In the genomic region with DNA sequence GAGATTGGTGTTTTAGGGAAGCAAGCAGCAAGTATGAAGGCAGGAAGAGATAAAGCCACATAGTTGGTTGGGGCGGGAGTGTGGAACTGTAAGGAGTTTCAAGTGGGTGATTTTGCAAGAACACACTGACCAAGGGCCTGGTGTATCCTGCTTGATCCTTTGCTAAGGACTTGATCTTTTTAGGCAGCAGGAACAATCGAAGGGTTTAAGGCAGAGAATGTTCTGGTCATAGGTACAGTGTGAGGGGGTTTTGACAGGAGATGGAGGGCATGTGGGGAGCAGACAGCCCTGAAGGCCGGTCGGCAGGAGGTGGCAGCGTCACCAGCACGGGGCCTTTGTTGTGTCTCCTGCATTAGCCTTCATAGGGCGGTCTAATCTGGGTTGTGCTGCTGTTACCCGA, we compare ENCODE assay signal across 9 cellular contexts. TPM values are rescaled to one million over a fixed set of nuclear protein-coding genes. Genes with fewer than 3 reads are reported as not detected.
DNase-seq lines count a peak whose midpoint lies in the region; ATAC-seq, FAIRE-seq and TF ChIP-seq lines count a peak whose summit lies in the region.
"Had no signal": no experiment of that assay in that cellular context is flagged by ENCODE, and none has a peak within 500 bp of the region (broad histone marks: within the 10 kb centered on the region; RNA-seq: fewer than 3 reads in every experiment).

No MANE protein-coding gene starts in this region.

- no peak overlapping the region for H2AFZ ChIP-seq in astrocyte (ENCODE audit: low read depth, low read length)

- CTCF ChIA-PET in activated CD4-positive, alpha-beta memory T cell treated with anti-CD3 and anti-CD28 coated beads for 36 hours (lab: Charles Lee): no interaction called here
- CTCF ChIA-PET in activated CD4-positive, alpha-beta memory T cell treated with anti-CD3 and anti-CD28 coated beads, Interleukin-2, amount 10 ng/mL, durations not matched to agents 7 days and 5 days (lab: Charles Lee): no interaction called here

- no peak for DNase-seq in activated CD4-positive, alpha-beta memory T cell treated with anti-CD3 and anti-CD28 coated beads for 36 hours
- no peak for DNase-seq in activated CD4-positive, alpha-beta memory T cell treated with anti-CD3 and anti-CD28 coated beads, Interleukin-2, amount 10 ng/mL, durations not matched to agents 7 days and 5 days
- DNase-seq in astrocyte (ENCODE audit: low read depth): peak; percentile 33
- peak in 1 of 2 donors; percentile 48 for DNase-seq in left lung
- DNase-seq in type B pancreatic cell (ENCODE audit: extremely low spot score, unreplicated experiment): no peak
- no peak for DNase-seq in breast epithelium (ENCODE audit: low spot score in 2 of 2)
- no peak for DNase-seq in stimulated activated naive CD4-positive, alpha-beta T cell treated with Interleukin-2 at 50 U/mL for 16 hours (lab: John Stamatoyannopoulos, UW)
- no peak for DNase-seq in DMS 273 (lab: John Stamatoyannopoulos, UW; ENCODE audit: unreplicated experiment)
- DNase-seq: stimulated activated CD4-positive, alpha-beta T cell treated with anti-CD3 and anti-CD28 coated beads, Interleukin-12 subunit alpha, Interleukin-12 subunit beta, amount 100 ng/mL, for 4 hours had no signal

- H3K4me1 Mint-ChIP-seq in activated CD4-positive, alpha-beta memory T cell treated with anti-CD3 and anti-CD28 coated beads for 36 hours (ENCODE audit: low read depth): peaks cover 55% of the 10 kb centered on the region
- H3K4me1 Mint-ChIP-seq in activated CD4-positive, alpha-beta memory T cell treated with anti-CD3 and anti-CD28 coated beads, Interleukin-2, amount 10 ng/mL, durations not matched to agents 7 days and 5 days: peaks cover 20% of the 10 kb centered on the region
- H3K4me1 Mint-ChIP-seq in astrocyte (ENCODE audit: low read depth, unreplicated experiment) (peaks cover 33% of the 10 kb centered on the region), type B pancreatic cell (ENCODE audit: unreplicated experiment) (peaks cover 63% of the 10 kb centered on the region)

- H3K27me3 ChIP-seq in astrocyte (ENCODE audit: insufficient read depth, low read length) (no peaks in the 10 kb centered on the region), left lung (no peaks in the 10 kb centered on the region), breast epithelium (no peaks in the 10 kb centered on the region)

- H3K79me2 ChIP-seq in astrocyte (ENCODE audit: insufficient read depth, low read length): peaks cover 98% of the 10 kb centered on the region

- no peaks in the 10 kb centered on the region for H3K9me3 Mint-ChIP-seq in activated CD4-positive, alpha-beta memory T cell treated with anti-CD3 and anti-CD28 coated beads for 36 hours
- H3K9me3 Mint-ChIP-seq in activated CD4-positive, alpha-beta memory T cell treated with anti-CD3 and anti-CD28 coated beads, Interleukin-2, amount 10 ng/mL, durations not matched to agents 7 days and 5 days: no peaks in the 10 kb centered on the region
- H3K9me3 Mint-ChIP-seq in astrocyte (ENCODE audit: unreplicated experiment) (no peaks in the 10 kb centered on the region), type B pancreatic cell (no peaks in the 10 kb centered on the region)

- H3K27ac Mint-ChIP-seq in activated CD4-positive, alpha-beta memory T cell treated with anti-CD3 and anti-CD28 coated beads for 36 hours: peak overlapping the region; percentile 39
- no peak overlapping the region for H3K27ac Mint-ChIP-seq in activated CD4-positive, alpha-beta memory T cell treated with anti-CD3 and anti-CD28 coated beads, Interleukin-2, amount 10 ng/mL, durations not matched to agents 7 days and 5 days
- H3K27ac Mint-ChIP-seq in astrocyte (ENCODE audit: unreplicated experiment) (no peak overlapping the region), type B pancreatic cell (peak overlapping the region; percentile 66)

- no peak overlapping the region for H3K4me3 ChIP-seq in astrocyte (ENCODE audit: insufficient read depth, low read depth, low read length)
- H3K4me3 ChIP-seq in left lung: no peak overlapping the region
- no peak overlapping the region for H3K4me3 ChIP-seq in breast epithelium

- no peak overlapping the region for H3K4me2 ChIP-seq in astrocyte (ENCODE audit: low read length)

- POLR2A ChIA-PET in activated CD4-positive, alpha-beta memory T cell treated with anti-CD3 and anti-CD28 coated beads for 36 hours (lab: Charles Lee): no interaction called here
- POLR2A ChIA-PET in activated CD4-positive, alpha-beta memory T cell treated with anti-CD3 and anti-CD28 coated beads, Interleukin-2, amount 10 ng/mL, durations not matched to agents 7 days and 5 days (lab: Charles Lee): no interaction called here

- H3K4me1 ChIP-seq in astrocyte (ENCODE audit: insufficient read depth, low read length) (no peaks in the 10 kb centered on the region), left lung (peaks cover 26 to 72% of the 10 kb centered on the region in 2 donors), breast epithelium (peaks cover 5 to 7% of the 10 kb centered on the region in 2 donors)

- no peak overlapping the region for H3K27ac ChIP-seq in astrocyte (ENCODE audit: low read depth, low read length)
- H3K27ac ChIP-seq in left lung: peak overlapping the region; percentile 71
- no peak overlapping the region for H3K27ac ChIP-seq in breast epithelium

- peak; percentile 90 for ATAC-seq in left lung

- TF ChIP-seq CTCF in astrocyte (IDR thresholded peaks at IDR 0.05; ENCODE audit: insufficient read depth, low read depth, low read length) (no peak), left lung (IDR thresholded peaks at IDR 0.05) (no peak), type B pancreatic cell (conservative IDR thresholded peaks at IDR 0.05) (no peak), breast epithelium (IDR thresholded peaks at IDR 0.05) (no peak)

- no peak overlapping the region for H3K9ac ChIP-seq in astrocyte (ENCODE audit: low read length)

- peaks cover 95% of the 10 kb centered on the region for H4K20me1 ChIP-seq in astrocyte (ENCODE audit: insufficient read depth, low read length)

- no peak overlapping the region for H3K4me3 Mint-ChIP-seq in activated CD4-positive, alpha-beta memory T cell treated with anti-CD3 and anti-CD28 coated beads for 36 hours
- H3K4me3 Mint-ChIP-seq in activated CD4-positive, alpha-beta memory T cell treated with anti-CD3 and anti-CD28 coated beads, Interleukin-2, amount 10 ng/mL, durations not matched to agents 7 days and 5 days: no peak overlapping the region
- H3K4me3 Mint-ChIP-seq in astrocyte (ENCODE audit: unreplicated experiment): peak overlapping the region; percentile 64
- no peak overlapping the region for H3K4me3 Mint-ChIP-seq in type B pancreatic cell

- H3K36me3 ChIP-seq in astrocyte (ENCODE audit: insufficient read depth, low read length) (no peaks in the 10 kb centered on the region), left lung (peaks cover 0 to 3% of the 10 kb centered on the region in 2 donors), breast epithelium (no peaks in the 10 kb centered on the region)

- TF ChIP-seq POLR2A in breast epithelium (IDR thresholded peaks at IDR 0.05): no peak

- intact Hi-C loops in activated CD4-positive, alpha-beta memory T cell treated with anti-CD3 and anti-CD28 coated beads for 36 hours (cut with micrococcal nuclease): no loop called here
- intact Hi-C loops in left lung (cut with DNase I) (no loop called here), breast epithelium (cut with DNase I; ENCODE audit: low total_unique reads) (no loop called here)

- H3K27me3 Mint-ChIP-seq in activated CD4-positive, alpha-beta memory T cell treated with anti-CD3 and anti-CD28 coated beads for 36 hours: no peaks in the 10 kb centered on the region
- H3K27me3 Mint-ChIP-seq in activated CD4-positive, alpha-beta memory T cell treated with anti-CD3 and anti-CD28 coated beads, Interleukin-2, amount 10 ng/mL, durations not matched to agents 7 days and 5 days: no peaks in the 10 kb centered on the region
- no peaks in the 10 kb centered on the region for H3K27me3 Mint-ChIP-seq in astrocyte (ENCODE audit: low read depth, unreplicated experiment)
- no peaks in the 10 kb centered on the region for H3K27me3 Mint-ChIP-seq in type B pancreatic cell

- no peak for FAIRE-seq in astrocyte (lab: Jason Lieb, UNC)

- no peaks in the 10 kb centered on the region for H3K36me3 Mint-ChIP-seq in activated CD4-positive, alpha-beta memory T cell treated with anti-CD3 and anti-CD28 coated beads for 36 hours
- no peaks in the 10 kb centered on the region for H3K36me3 Mint-ChIP-seq in activated CD4-positive, alpha-beta memory T cell treated with anti-CD3 and anti-CD28 coated beads, Interleukin-2, amount 10 ng/mL, durations not matched to agents 7 days and 5 days (ENCODE audit: low read depth)
- H3K36me3 Mint-ChIP-seq in astrocyte (ENCODE audit: low read depth, unreplicated experiment): peaks cover 4% of the 10 kb centered on the region
- H3K36me3 Mint-ChIP-seq in type B pancreatic cell: no peaks in the 10 kb centered on the region

- H3K9me3 ChIP-seq in astrocyte (ENCODE audit: insufficient read depth, low read depth, low read length): no peaks in the 10 kb centered on the region
- no peaks in the 10 kb centered on the region for H3K9me3 ChIP-seq in left lung
- H3K9me3 ChIP-seq in breast epithelium: no peaks in the 10 kb centered on the region

RNA-seq across cellular contexts. Expression of a gene that starts 54.7 kb away (rescaled TPM):
- total RNA-seq in activated CD4-positive, alpha-beta memory T cell treated with anti-CD3 and anti-CD28 coated beads for 36 hours: 10 to 100 TPM; 21.7 to 22.6 TPM
- 10 to 100 TPM; 27.4 to 27.9 TPM for total RNA-seq in activated CD4-positive, alpha-beta memory T cell treated with anti-CD3 and anti-CD28 coated beads, Interleukin-2, amount 10 ng/mL, durations not matched to agents 7 days and 5 days
- total RNA-seq in astrocyte: 27.1 and 28.8 TPM in 2 replicates
- 10 to 100 TPM; 22.3 to 25.2 TPM for total RNA-seq in left lung
- total RNA-seq in type B pancreatic cell (ENCODE audit: low replicate concordance): 26.8 and 37.1 TPM in 2 replicates
- 10 to 100 TPM; 24.5 to 26.5 (median 24.7) TPM for total RNA-seq in breast epithelium

Comparison
In these comparisons a context has a peak if more than half of its experiments do, and no peak if none do; other contexts are left out.
1. H3K27ac Mint-ChIP-seq: peak in activated CD4-positive, alpha-beta memory T cell treated with anti-CD3 and anti-CD28 coated beads for 36 hours (single experiment) and type B pancreatic cell (single experiment); none in activated CD4-positive, alpha-beta memory T cell treated with anti-CD3 and anti-CD28 coated beads, Interleukin-2, amount 10 ng/mL, durations not matched to agents 7 days and 5 days (single experiment) and astrocyte (single experiment).
2. H3K27ac ChIP-seq: peak in left lung (2 of 2); none in astrocyte (single experiment) and breast epithelium (0 of 2).